In the genomic region with DNA sequence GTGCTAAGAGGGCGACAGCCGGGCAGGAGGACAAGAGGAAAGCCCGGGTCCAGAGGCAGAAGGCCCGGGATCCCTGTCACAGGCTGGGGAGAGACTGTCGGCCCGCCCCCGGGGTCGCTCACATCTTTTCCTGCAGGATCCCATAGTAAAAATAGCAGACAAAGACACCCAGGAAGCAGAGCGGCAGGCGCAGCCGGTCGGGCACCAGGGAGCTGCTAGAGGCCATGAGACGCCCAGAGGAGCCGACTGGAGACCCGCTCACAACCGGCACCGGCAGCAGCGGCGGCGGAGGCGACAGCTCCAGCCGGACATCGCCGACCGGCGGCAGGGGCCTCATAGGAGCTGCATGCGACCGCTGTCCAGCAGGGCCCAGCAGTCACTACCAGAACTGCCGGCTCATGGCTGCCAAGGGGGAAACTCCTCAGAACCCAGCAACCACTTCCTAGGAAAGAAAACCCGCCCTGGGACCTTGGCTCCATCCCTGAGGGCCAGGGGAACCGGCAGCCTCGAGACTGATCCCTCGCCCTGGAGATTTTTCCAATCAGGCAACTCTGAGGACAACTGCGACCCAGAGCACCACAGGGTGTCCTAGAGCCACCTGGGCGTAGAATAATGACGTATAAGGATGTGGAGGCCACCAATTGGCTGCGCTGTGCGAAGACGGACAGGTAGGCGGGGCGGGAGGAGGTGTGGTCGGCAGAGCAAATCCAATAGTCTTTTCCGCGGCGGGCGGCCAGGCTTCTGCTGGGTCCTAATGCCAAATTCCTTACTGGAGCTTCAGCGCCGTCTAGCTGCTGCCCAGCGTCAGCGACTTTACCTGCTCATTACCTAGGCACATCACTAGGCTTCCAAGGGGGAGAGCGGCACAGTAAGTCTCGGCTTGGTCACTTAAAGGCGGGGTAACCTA, we compare ENCODE assay signal across 1 cellular context.
TF ChIP-seq lines count a peak whose summit lies in the region.

A gene with protein sequence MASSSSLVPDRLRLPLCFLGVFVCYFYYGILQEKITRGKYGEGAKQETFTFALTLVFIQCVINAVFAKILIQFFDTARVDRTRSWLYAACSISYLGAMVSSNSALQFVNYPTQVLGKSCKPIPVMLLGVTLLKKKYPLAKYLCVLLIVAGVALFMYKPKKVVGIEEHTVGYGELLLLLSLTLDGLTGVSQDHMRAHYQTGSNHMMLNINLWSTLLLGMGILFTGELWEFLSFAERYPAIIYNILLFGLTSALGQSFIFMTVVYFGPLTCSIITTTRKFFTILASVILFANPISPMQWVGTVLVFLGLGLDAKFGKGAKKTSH (minus strand): TSS at position 357 of the 907 bp plus-strand sequence. CDS start 131 bp downstream, at position 226.

TF ChIP-seq in K562, 482 proteins besides CTCF, POLR2A, EP300 and RAD21 (continued from another document and continues in another):
- TF ChIP-seq, protein P1, sequence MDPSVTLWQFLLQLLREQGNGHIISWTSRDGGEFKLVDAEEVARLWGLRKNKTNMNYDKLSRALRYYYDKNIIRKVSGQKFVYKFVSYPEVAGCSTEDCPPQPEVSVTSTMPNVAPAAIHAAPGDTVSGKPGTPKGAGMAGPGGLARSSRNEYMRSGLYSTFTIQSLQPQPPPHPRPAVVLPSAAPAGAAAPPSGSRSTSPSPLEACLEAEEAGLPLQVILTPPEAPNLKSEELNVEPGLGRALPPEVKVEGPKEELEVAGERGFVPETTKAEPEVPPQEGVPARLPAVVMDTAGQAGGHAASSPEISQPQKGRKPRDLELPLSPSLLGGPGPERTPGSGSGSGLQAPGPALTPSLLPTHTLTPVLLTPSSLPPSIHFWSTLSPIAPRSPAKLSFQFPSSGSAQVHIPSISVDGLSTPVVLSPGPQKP (CRISPR knock-in tag; IDR thresholded peaks at IDR 0.05): no peak
- TF ChIP-seq NCOA4 (IDR thresholded peaks at IDR 0.05; ENCODE audit: partially characterized antibody) (no peak), ZNF77 (CRISPR knock-in tag; IDR thresholded peaks at IDR 0.05) (no peak), KDM1A (IDR thresholded peaks at IDR 0.05) (no peak; a peak in 1 of 4 replicates), KDM2B (CRISPR knock-in tag; IDR thresholded peaks at IDR 0.05) (no peak), KLF13 (tag; IDR thresholded peaks at IDR 0.05; ENCODE audit: borderline replicate concordance, low read depth) (peak; percentile 78; the same call in 1 of the 2 replicates), HSF4 (CRISPR knock-in tag; IDR thresholded peaks at IDR 0.05; ENCODE audit: borderline replicate concordance) (no peak), ZNF766 (CRISPR knock-in tag; conservative IDR thresholded peaks at IDR 0.05) (0 out of 2 replicates have a peak, but pooled peaks have one; percentile 26), MAFK (IDR thresholded peaks at IDR 0.05; ENCODE audit: low read length) (no peak), CREM (IDR thresholded peaks at IDR 0.05; ENCODE audit: low read depth) (peak; percentile 97), ZNF830 (CRISPR knock-in tag; IDR thresholded peaks at IDR 0.05) (no peak), KAT7 (CRISPR knock-in tag; IDR thresholded peaks at IDR 0.05; ENCODE audit: borderline replicate concordance) (no peak; the same call in 1 of the 2 replicates), ARHGAP35 (IDR thresholded peaks at IDR 0.05; ENCODE audit: partially characterized antibody) (no peak), RBBP5 (IDR thresholded peaks at IDR 0.05; ENCODE audit: borderline replicate concordance, insufficient read depth, low read length, poor library complexity, severe bottlenecking) (peak; percentile 100), SMARCE1 (IDR thresholded peaks at IDR 0.05) (0 out of 2 replicates have a peak, but pooled peaks have one; percentile 22), NFIC (IDR thresholded peaks at IDR 0.05) (peak; percentile 54), FOXM1 (IDR thresholded peaks at IDR 0.05; ENCODE audit: low read depth) (peak; percentile 95), FOXM1 (CRISPR knock-in tag; IDR thresholded peaks at IDR 0.05; ENCODE audit: low read depth) (no peak), ZNF695 (CRISPR knock-in tag; IDR thresholded peaks at IDR 0.05) (0 out of 2 replicates have a peak, but pooled peaks have one; percentile 67), XRCC5 (IDR thresholded peaks at IDR 0.05; ENCODE audit: low read depth, low read length) (peak; percentile 99), POLR2G (IDR thresholded peaks at IDR 0.05; ENCODE audit: low read depth, low read length) (peak; percentile 96)
- TF ChIP-seq, protein P2, sequence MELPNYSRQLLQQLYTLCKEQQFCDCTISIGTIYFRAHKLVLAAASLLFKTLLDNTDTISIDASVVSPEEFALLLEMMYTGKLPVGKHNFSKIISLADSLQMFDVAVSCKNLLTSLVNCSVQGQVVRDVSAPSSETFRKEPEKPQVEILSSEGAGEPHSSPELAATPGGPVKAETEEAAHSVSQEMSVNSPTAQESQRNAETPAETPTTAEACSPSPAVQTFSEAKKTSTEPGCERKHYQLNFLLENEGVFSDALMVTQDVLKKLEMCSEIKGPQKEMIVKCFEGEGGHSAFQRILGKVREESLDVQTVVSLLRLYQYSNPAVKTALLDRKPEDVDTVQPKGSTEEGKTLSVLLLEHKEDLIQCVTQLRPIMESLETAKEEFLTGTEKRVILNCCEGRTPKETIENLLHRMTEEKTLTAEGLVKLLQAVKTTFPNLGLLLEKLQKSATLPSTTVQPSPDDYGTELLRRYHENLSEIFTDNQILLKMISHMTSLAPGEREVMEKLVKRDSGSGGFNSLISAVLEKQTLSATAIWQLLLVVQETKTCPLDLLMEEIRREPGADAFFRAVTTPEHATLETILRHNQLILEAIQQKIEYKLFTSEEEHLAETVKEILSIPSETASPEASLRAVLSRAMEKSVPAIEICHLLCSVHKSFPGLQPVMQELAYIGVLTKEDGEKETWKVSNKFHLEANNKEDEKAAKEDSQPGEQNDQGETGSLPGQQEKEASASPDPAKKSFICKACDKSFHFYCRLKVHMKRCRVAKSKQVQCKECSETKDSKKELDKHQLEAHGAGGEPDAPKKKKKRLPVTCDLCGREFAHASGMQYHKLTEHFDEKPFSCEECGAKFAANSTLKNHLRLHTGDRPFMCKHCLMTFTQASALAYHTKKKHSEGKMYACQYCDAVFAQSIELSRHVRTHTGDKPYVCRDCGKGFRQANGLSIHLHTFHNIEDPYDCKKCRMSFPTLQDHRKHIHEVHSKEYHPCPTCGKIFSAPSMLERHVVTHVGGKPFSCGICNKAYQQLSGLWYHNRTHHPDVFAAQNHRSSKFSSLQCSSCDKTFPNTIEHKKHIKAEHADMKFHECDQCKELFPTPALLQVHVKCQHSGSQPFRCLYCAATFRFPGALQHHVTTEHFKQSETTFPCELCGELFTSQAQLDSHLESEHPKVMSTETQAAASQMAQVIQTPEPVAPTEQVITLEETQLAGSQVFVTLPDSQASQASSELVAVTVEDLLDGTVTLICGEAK (IDR thresholded peaks at IDR 0.05): peak; percentile 63
- TF ChIP-seq, protein P2 (CRISPR knock-in tag; IDR thresholded peaks at IDR 0.05): no peak
- TF ChIP-seq, protein P3, sequence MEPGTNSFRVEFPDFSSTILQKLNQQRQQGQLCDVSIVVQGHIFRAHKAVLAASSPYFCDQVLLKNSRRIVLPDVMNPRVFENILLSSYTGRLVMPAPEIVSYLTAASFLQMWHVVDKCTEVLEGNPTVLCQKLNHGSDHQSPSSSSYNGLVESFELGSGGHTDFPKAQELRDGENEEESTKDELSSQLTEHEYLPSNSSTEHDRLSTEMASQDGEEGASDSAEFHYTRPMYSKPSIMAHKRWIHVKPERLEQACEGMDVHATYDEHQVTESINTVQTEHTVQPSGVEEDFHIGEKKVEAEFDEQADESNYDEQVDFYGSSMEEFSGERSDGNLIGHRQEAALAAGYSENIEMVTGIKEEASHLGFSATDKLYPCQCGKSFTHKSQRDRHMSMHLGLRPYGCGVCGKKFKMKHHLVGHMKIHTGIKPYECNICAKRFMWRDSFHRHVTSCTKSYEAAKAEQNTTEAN (CRISPR knock-in tag; IDR thresholded peaks at IDR 0.05): no peak
- TF ChIP-seq, protein P4, sequence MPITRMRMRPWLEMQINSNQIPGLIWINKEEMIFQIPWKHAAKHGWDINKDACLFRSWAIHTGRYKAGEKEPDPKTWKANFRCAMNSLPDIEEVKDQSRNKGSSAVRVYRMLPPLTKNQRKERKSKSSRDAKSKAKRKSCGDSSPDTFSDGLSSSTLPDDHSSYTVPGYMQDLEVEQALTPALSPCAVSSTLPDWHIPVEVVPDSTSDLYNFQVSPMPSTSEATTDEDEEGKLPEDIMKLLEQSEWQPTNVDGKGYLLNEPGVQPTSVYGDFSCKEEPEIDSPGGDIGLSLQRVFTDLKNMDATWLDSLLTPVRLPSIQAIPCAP (CRISPR knock-in tag; IDR thresholded peaks at IDR 0.05; ENCODE audit: borderline replicate concordance): no peak
- TF ChIP-seq, protein P5, sequence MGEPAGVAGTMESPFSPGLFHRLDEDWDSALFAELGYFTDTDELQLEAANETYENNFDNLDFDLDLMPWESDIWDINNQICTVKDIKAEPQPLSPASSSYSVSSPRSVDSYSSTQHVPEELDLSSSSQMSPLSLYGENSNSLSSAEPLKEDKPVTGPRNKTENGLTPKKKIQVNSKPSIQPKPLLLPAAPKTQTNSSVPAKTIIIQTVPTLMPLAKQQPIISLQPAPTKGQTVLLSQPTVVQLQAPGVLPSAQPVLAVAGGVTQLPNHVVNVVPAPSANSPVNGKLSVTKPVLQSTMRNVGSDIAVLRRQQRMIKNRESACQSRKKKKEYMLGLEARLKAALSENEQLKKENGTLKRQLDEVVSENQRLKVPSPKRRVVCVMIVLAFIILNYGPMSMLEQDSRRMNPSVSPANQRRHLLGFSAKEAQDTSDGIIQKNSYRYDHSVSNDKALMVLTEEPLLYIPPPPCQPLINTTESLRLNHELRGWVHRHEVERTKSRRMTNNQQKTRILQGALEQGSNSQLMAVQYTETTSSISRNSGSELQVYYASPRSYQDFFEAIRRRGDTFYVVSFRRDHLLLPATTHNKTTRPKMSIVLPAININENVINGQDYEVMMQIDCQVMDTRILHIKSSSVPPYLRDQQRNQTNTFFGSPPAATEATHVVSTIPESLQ (CRISPR knock-in tag; IDR thresholded peaks at IDR 0.05): 0 out of 2 replicates have a peak, but pooled peaks have one; percentile 43
- TF ChIP-seq, protein P6, sequence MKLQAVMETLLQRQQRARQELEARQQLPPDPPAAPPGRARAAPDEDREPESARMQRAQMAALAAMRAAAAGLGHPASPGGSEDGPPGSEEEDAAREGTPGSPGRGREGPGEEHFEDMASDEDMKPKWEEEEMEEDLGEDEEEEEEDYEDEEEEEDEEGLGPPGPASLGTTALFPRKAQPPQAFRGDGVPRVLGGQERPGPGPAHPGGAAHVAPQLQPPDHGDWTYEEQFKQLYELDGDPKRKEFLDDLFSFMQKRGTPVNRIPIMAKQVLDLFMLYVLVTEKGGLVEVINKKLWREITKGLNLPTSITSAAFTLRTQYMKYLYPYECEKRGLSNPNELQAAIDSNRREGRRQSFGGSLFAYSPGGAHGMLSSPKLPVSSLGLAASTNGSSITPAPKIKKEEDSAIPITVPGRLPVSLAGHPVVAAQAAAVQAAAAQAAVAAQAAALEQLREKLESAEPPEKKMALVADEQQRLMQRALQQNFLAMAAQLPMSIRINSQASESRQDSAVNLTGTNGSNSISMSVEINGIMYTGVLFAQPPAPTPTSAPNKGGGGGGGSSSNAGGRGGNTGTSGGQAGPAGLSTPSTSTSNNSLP (IDR thresholded peaks at IDR 0.05; ENCODE audit: borderline replicate concordance, low read depth, low read length): peak; percentile 45; the same call in 1 of the 2 replicates
